Comparison of ENCODE assay signal across 15 cellular contexts in genomic region chr6:166365221-166365620, GRCh38. TPM values are rescaled to one million over a fixed set of nuclear protein-coding genes. Genes with fewer than 3 reads are reported as not detected.
DNase-seq lines count a peak whose midpoint lies in the region; ATAC-seq and TF ChIP-seq lines count a peak whose summit lies in the region.
"Had no signal": no experiment of that assay in that cellular context is flagged by ENCODE, and none has a peak within 500 bp of the region (broad histone marks: within the 10 kb centered on the region; RNA-seq: fewer than 3 reads in every experiment).

No MANE protein-coding gene starts in this region.

- no peak overlapping the region for H2BK5ac ChIP-seq in neuronal stem cell (ENCODE audit: low read length)

- H3K36me3 ChIP-seq in adipocyte (ENCODE audit: control insufficient read depth, insufficient read depth, low read length, severe bottlenecking) = peaks cover 54% of the 10 kb centered on the region
- no peaks in the 10 kb centered on the region for H3K36me3 ChIP-seq in neuronal stem cell (replicated peaks in 1 of 2; ENCODE audit: control insufficient read depth in 2 of 2, insufficient read depth in 2 of 2, low read length in 2 of 2)

- H3K9ac ChIP-seq in adipocyte (ENCODE audit: low read length) (peak overlapping the region; percentile 64), neuronal stem cell (ENCODE audit: low read depth, low read length, poor library complexity) (no peak overlapping the region)

- H3K4me3 ChIP-seq in adipocyte (ENCODE audit: low read length) = peak overlapping the region; percentile 43
- no peak overlapping the region for H3K4me3 ChIP-seq in neuronal stem cell (ENCODE audit: low read length in 2 of 2)

- H3K27me3 ChIP-seq in adipocyte (replicated peaks; ENCODE audit: control insufficient read depth, insufficient read depth, low read length) = no peaks in the 10 kb centered on the region
- no peaks in the 10 kb centered on the region for H3K27me3 ChIP-seq in foreskin keratinocyte
- H3K27me3 ChIP-seq in neuronal stem cell (ENCODE audit: control insufficient read depth in 3 of 3, insufficient read depth in 3 of 3, low read depth in 1 of 3, low read length in 3 of 3) = no peaks in the 10 kb centered on the region
- H3K27me3 ChIP-seq: BE2C had no signal

- no peaks in the 10 kb centered on the region for H3K9me3 ChIP-seq in adipocyte (ENCODE audit: control insufficient read depth, low read length)
- no peaks in the 10 kb centered on the region for H3K9me3 ChIP-seq in neuronal stem cell (replicated peaks in 1 of 2; ENCODE audit: control insufficient read depth in 2 of 2, insufficient read depth in 1 of 2, low read depth in 1 of 2, low read length in 2 of 2)
- H3K9me3 ChIP-seq: BE2C had no signal

- H3K4me1 ChIP-seq in adipocyte (ENCODE audit: control insufficient read depth, insufficient read depth, low read length) (peaks cover 45% of the 10 kb centered on the region), foreskin keratinocyte (peaks cover 11% of the 10 kb centered on the region), neuronal stem cell (ENCODE audit: control insufficient read depth in 2 of 2, insufficient read depth in 1 of 2, low read depth in 1 of 2, low read length in 2 of 2) (peaks cover 4 to 23% of the 10 kb centered on the region in 2 donors)

- peak; percentile 80 for ATAC-seq in foreskin keratinocyte
- no peak for ATAC-seq in GM21447 (IDR thresholded peaks at IDR 0.05; ENCODE audit: unreplicated experiment)
- ATAC-seq: activated CD4-positive, alpha-beta T cell treated with anti-CD3 and anti-CD28 coated beads for 36 hours; left colon had no signal

- no peak for TF ChIP-seq CTCF in foreskin keratinocyte (conservative IDR thresholded peaks at IDR 0.05)

- H2AFZ ChIP-seq in neuronal stem cell (ENCODE audit: low read length) = peak overlapping the region; percentile 71

- no peak overlapping the region for H3K27ac ChIP-seq in foreskin keratinocyte
- H3K27ac ChIP-seq in neuronal stem cell (replicated peaks; ENCODE audit: low read length) = no peak overlapping the region

- DNase-seq in EL (peak; percentile 14), adipocyte (ENCODE audit: low read depth) (peak; percentile 72), foreskin keratinocyte (peak in 1 of 2 donors; percentile 52), neuronal stem cell (ENCODE audit: low spot score) (no peak), UCSD-AML1 (lab: John Stamatoyannopoulos, UW; ENCODE audit: unreplicated experiment) (no peak), OCI-M1 (lab: John Stamatoyannopoulos, UW) (no peak), NCI-H1694 (lab: John Stamatoyannopoulos, UW) (no peak)
- DNase-seq: activated CD4-positive, alpha-beta T cell treated with anti-CD3 and anti-CD28 coated beads for 36 hours; activated naive CD4-positive, alpha-beta T cell treated with Interleukin-2 at 50 U/mL for 16 hours; BE2C; left colon; NCI-H2081; RPMI8226 had no signal

- no peak overlapping the region for H4K8ac ChIP-seq in neuronal stem cell (ENCODE audit: low read depth, low read length)

- H3K4me2 ChIP-seq in neuronal stem cell (ENCODE audit: insufficient read depth, low read length, poor library complexity, severe bottlenecking) = no peak overlapping the region

- H3K18ac ChIP-seq in neuronal stem cell (ENCODE audit: low read length) = no peak overlapping the region

- H3K14ac ChIP-seq in neuronal stem cell (ENCODE audit: low read length) = no peak overlapping the region

- H2BK12ac ChIP-seq in neuronal stem cell (ENCODE audit: low read length) = no peak overlapping the region

- H3K23ac ChIP-seq in neuronal stem cell (ENCODE audit: low read depth, low read length, poor library complexity) = no peak overlapping the region

- no CpG with 5 or more reads among the region's 2 CpGs for WGBS in neuronal stem cell (ENCODE audit: extremely low coverage in 2 of 2, insufficient read length in 2 of 2, insufficient replicate concordance in 1 of 2), 2 donors

- no peak overlapping the region for H4K91ac ChIP-seq in neuronal stem cell (ENCODE audit: low read depth, low read length, poor library complexity)

- H2BK15ac ChIP-seq in neuronal stem cell (ENCODE audit: low read length) = no peak overlapping the region

- no peak overlapping the region for H2BK120ac ChIP-seq in neuronal stem cell (ENCODE audit: low read depth, low read length)

- H3K4ac ChIP-seq in neuronal stem cell (ENCODE audit: low read length) = no peak overlapping the region

- H2AK5ac ChIP-seq in neuronal stem cell (ENCODE audit: low read depth, low read length) = no peak overlapping the region

- no peaks in the 10 kb centered on the region for H3K79me1 ChIP-seq in neuronal stem cell (ENCODE audit: low read depth, low read length)

RNA-seq across cellular contexts. Expression of gene MPC1, which starts 17.5 kb away (rescaled TPM):
- total RNA-seq in foreskin keratinocyte = 22.8 and 28.9 TPM in 2 replicates
- 30.1 and 40.3 TPM in 2 replicates for polyA plus RNA-seq in foreskin keratinocyte
- polyA plus RNA-seq in neuronal stem cell (2013, experiment 1 of 2) = 20.2 TPM
- 21.1 TPM for polyA plus RNA-seq in neuronal stem cell (2013, experiment 2 of 2)

RNA-seq across cellular contexts. Expression of gene SFT2D1, which starts 22.9 kb away (rescaled TPM):
- 48.2 and 48.7 TPM in 2 replicates for total RNA-seq in foreskin keratinocyte
- polyA plus RNA-seq in foreskin keratinocyte = 64.5 and 70.3 TPM in 2 replicates
- 48.2 TPM for polyA plus RNA-seq in neuronal stem cell (2013, experiment 1 of 2)
- 48.4 TPM for polyA plus RNA-seq in neuronal stem cell (2013, experiment 2 of 2)

RNA-seq across cellular contexts. Expression of gene PRR18, which starts 57.0 kb away (rescaled TPM):
- total RNA-seq in foreskin keratinocyte = not detected in 2 replicates
- not detected in 2 replicates for polyA plus RNA-seq in foreskin keratinocyte
- polyA plus RNA-seq in neuronal stem cell (2013, experiment 1 of 2) = 0.17 TPM
- 0.19 TPM for polyA plus RNA-seq in neuronal stem cell (2013, experiment 2 of 2)
- total RNA-seq: left colon, renal cortical epithelial cell had no signal

Comparison
In these comparisons a context has a peak if more than half of its experiments do, and no peak if none do; other contexts are left out.
1. DNase-seq: peak in EL (single experiment) and adipocyte (single experiment); none in neuronal stem cell (single experiment), UCSD-AML1 (single experiment), OCI-M1 (single experiment) and NCI-H1694 (single experiment).